11 cellular contexts compared by ENCODE assay signal in the genomic region with DNA sequence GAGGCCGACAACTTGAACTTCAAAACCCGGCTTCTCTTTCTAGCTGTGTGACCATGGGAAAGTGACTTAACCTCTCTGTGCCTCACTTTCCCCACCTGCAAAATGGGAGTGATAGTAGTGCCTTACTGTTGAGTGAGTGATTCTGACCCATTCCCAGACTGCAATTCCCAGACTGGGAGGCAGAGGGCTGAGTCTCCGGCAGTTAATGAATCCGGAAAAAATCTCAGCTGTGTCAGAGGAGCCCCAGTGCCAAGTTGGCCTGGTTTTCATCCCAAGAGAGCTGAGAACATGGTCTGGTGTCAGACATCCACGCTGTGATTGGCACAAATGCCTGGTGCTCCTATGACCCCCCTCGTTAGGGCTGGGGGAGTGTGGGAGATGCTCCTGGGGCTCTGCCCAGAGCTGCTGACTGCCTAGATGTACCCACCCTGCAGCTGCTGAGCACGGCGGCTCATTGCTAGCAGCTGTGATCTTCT. TPM values are rescaled to one million over a fixed set of nuclear protein-coding genes. Genes with fewer than 3 reads are reported as not detected.
A peak's percentile ranks its signal among the peaks of the same experiment; 100 is the strongest.
DNase-seq lines count a peak whose midpoint lies in the region; ATAC-seq and TF ChIP-seq lines count a peak whose summit lies in the region.
"Had no signal": no experiment of that assay in that cellular context is flagged by ENCODE, and none has a peak within 500 bp of the region (broad histone marks: within the 10 kb centered on the region; RNA-seq: fewer than 3 reads in every experiment).

No MANE protein-coding gene starts in this region.

- H3K79me1 ChIP-seq in H9 (ENCODE audit: insufficient read depth, low read depth, low read length, poor library complexity, severe bottlenecking), result no peaks in the 10 kb centered on the region

- no peaks in the 10 kb centered on the region for H3K27me3 ChIP-seq in H9 (ENCODE audit: insufficient read depth, low read length)
- H3K27me3 ChIP-seq in ascending aorta, result no peaks in the 10 kb centered on the region
- peaks cover 55% of the 10 kb centered on the region for H3K27me3 ChIP-seq in left ventricle myocardium inferior (ENCODE audit: low read depth)

- no peak overlapping the region for H2BK5ac ChIP-seq in H9 (ENCODE audit: insufficient read length, low read length)

- no peak overlapping the region for H2BK120ac ChIP-seq in H9 (ENCODE audit: low read depth, low read length, poor library complexity, severe bottlenecking)

- no peaks in the 10 kb centered on the region for H3K23me2 ChIP-seq in H9 (ENCODE audit: insufficient read length, low read depth, low read length, poor library complexity, severe bottlenecking)

- H3K27ac Mint-ChIP-seq in H9, result peak overlapping the region in 2 of 3 experiments; percentile 16 to 28; a peak in 1 of 7 replicates
- H3K27ac Mint-ChIP-seq: activated CD4-positive, alpha-beta memory T cell treated with anti-CD3 and anti-CD28 coated beads for 36 hours had no signal

- H3K4me1 ChIP-seq in H9 (ENCODE audit: insufficient read depth, low read length), result no peaks in the 10 kb centered on the region
- no peaks in the 10 kb centered on the region for H3K4me1 ChIP-seq in ascending aorta
- H3K4me1 ChIP-seq in left ventricle myocardium inferior, result no peaks in the 10 kb centered on the region

- no peak overlapping the region for H4K91ac ChIP-seq in H9 (ENCODE audit: insufficient read length, low read depth, low read length)

- no peak overlapping the region for H2AK5ac ChIP-seq in H9 (ENCODE audit: insufficient read length, low read length)

- H3K27ac ChIP-seq in H9 (ENCODE audit: insufficient read length, low read depth, low read length) (no peak overlapping the region), ascending aorta (no peak overlapping the region), left ventricle myocardium inferior (replicated peaks) (no peak overlapping the region)

- H3K9me3 ChIP-seq in H9 (ENCODE audit: control insufficient read depth, low read depth, low read length), result no peaks in the 10 kb centered on the region
- no peaks in the 10 kb centered on the region for H3K9me3 ChIP-seq in ascending aorta
- H3K9me3 ChIP-seq in left ventricle myocardium inferior (replicated peaks), result no peaks in the 10 kb centered on the region

- peaks cover 0 to 4% (median 4%) of the 10 kb centered on the region in 3 experiments; a peak in 4 of 7 replicates for H3K36me3 Mint-ChIP-seq in H9 (ENCODE audit: insufficient read depth in 1 of 3, low read depth in 3 of 3)
- H3K36me3 Mint-ChIP-seq: activated CD4-positive, alpha-beta memory T cell treated with anti-CD3 and anti-CD28 coated beads for 36 hours; naive thymus-derived CD8-positive, alpha-beta T cell had no signal

- H3K4ac ChIP-seq in H9 (ENCODE audit: low read depth, low read length), result no peak overlapping the region

- no peak overlapping the region for H2AFZ ChIP-seq in H9 (ENCODE audit: low read length)

- no peak for ATAC-seq in GM21717 (IDR thresholded peaks at IDR 0.05; ENCODE audit: unreplicated experiment)
- no peak for ATAC-seq in GM18502 (IDR thresholded peaks at IDR 0.05; ENCODE audit: poor library complexity, unreplicated experiment)
- ATAC-seq in HG02759 (IDR thresholded peaks at IDR 0.05; ENCODE audit: unreplicated experiment), result no peak
- ATAC-seq in GM18498 (IDR thresholded peaks at IDR 0.05; ENCODE audit: unreplicated experiment), result no peak
- ATAC-seq: naive thymus-derived CD8-positive, alpha-beta T cell had no signal

- no peak overlapping the region for H3K23ac ChIP-seq in H9 (ENCODE audit: insufficient read length, low read depth, low read length)

- H3K79me2 ChIP-seq in H9 (ENCODE audit: insufficient read depth, low read length), result no peaks in the 10 kb centered on the region

- H3K18ac ChIP-seq in H9 (ENCODE audit: insufficient read length, low read depth, low read length), result no peak overlapping the region

- no peak overlapping the region for H3K9ac ChIP-seq in H9 (ENCODE audit: extremely low read depth, insufficient read length, low read length)

- no peak overlapping the region for H3K4me2 ChIP-seq in H9 (ENCODE audit: insufficient read depth, insufficient read length, low read length)

- intact Hi-C loops in ascending aorta (cut with DNase I), result no loop called here
- intact Hi-C loops in left ventricle myocardium inferior (cut with micrococcal nuclease), result no loop called here

- H3K36me3 ChIP-seq in ascending aorta, result no peaks in the 10 kb centered on the region
- H3K36me3 ChIP-seq in left ventricle myocardium inferior, result no peaks in the 10 kb centered on the region

- no peak overlapping the region for H4K5ac ChIP-seq in H9 (ENCODE audit: insufficient read length, low read depth, low read length)

- no peak overlapping the region for H2BK12ac ChIP-seq in H9 (ENCODE audit: insufficient read length, low read depth, low read length)

- H3K4me3 Mint-ChIP-seq in H9, result no peak overlapping the region
- H3K4me3 Mint-ChIP-seq: activated CD4-positive, alpha-beta memory T cell treated with anti-CD3 and anti-CD28 coated beads for 36 hours; naive thymus-derived CD8-positive, alpha-beta T cell had no signal

- no peak overlapping the region for H2BK15ac ChIP-seq in H9 (ENCODE audit: low read depth, low read length)

- H3T11ph ChIP-seq in H9 (ENCODE audit: low read length), result no peak overlapping the region

- H3K4me3 ChIP-seq in ascending aorta (no peak overlapping the region), left ventricle myocardium inferior (no peak overlapping the region), retinal pigment epithelial cell (ENCODE audit: low read length) (no peak overlapping the region)

- H3K9me3 Mint-ChIP-seq in H9, result no peaks in the 10 kb centered on the region
- H3K9me3 Mint-ChIP-seq: activated CD4-positive, alpha-beta memory T cell treated with anti-CD3 and anti-CD28 coated beads for 36 hours had no signal

- H2BK20ac ChIP-seq in H9 (ENCODE audit: low read depth, low read length, poor library complexity, severe bottlenecking), result no peak overlapping the region

- peak; percentile 46 for TF ChIP-seq CTCF in H9 (conservative IDR thresholded peaks at IDR 0.05)
- TF ChIP-seq CTCF in ascending aorta (IDR thresholded peaks at IDR 0.05), result peak in 2 of 3 experiments; percentile 22 to 53
- TF ChIP-seq CTCF in left ventricle myocardium inferior (IDR thresholded peaks at IDR 0.05; ENCODE audit: borderline replicate concordance), result peak; percentile 44
- peak; percentile 17 for TF ChIP-seq CTCF in retinal pigment epithelial cell (conservative IDR thresholded peaks at IDR 0.05; ENCODE audit: low read depth, low read length)

- H3K14ac ChIP-seq in H9 (ENCODE audit: insufficient read depth, low read length), result no peak overlapping the region; the same call in 1 of the 2 replicates

- WGBS in H9 (ENCODE audit: extremely low coverage, insufficient read length, low lambda C conversion rate), result no CpG with 5 or more reads among the region's 8 CpGs

- H4K20me1 ChIP-seq in H9 (ENCODE audit: control insufficient read depth, insufficient read depth, insufficient read length), result no peaks in the 10 kb centered on the region

- no peaks in the 10 kb centered on the region for H3K27me3 Mint-ChIP-seq in H9 (ENCODE audit: low read depth)

- H3K4me1 Mint-ChIP-seq in H9, result peaks cover 8 to 10% of the 10 kb centered on the region in 2 experiments

- no peak overlapping the region for H4K8ac ChIP-seq in H9 (replicated peaks; ENCODE audit: insufficient read length, low read depth, low read length)

- no peak overlapping the region for H3K56ac ChIP-seq in H9 (ENCODE audit: insufficient read length, low read depth, low read length)

- no peak for DNase-seq in H9
- peak in 1 of 2 donors; percentile 13 for DNase-seq in ascending aorta (ENCODE audit: low spot score in 2 of 2)
- DNase-seq in left ventricle myocardium inferior, result peak; percentile 41
- no peak for DNase-seq in retinal pigment epithelial cell (ENCODE audit: low read depth)
- DNase-seq: activated CD4-positive, alpha-beta memory T cell treated with anti-CD3 and anti-CD28 coated beads for 36 hours; naive thymus-derived CD8-positive, alpha-beta T cell had no signal

RNA-seq across cellular contexts. Expression of a gene that starts 50.0 kb away (rescaled TPM):
- total RNA-seq in H9 (2021) (106 and 110 TPM in 2 replicates), ascending aorta (50.7 TPM), left ventricle myocardium inferior (98.4 TPM)

RNA-seq across cellular contexts. Expression of a gene that starts 51.2 kb away (rescaled TPM):
- total RNA-seq in H9 (2021), result 75.6 and 76.5 TPM in 2 replicates
- total RNA-seq in ascending aorta, result 0.96 TPM
- total RNA-seq in left ventricle myocardium inferior, result 1.7 TPM
- total RNA-seq: OCI-LY7 had no signal

RNA-seq across cellular contexts. Expression of a gene that starts 57.4 kb away (rescaled TPM):
- total RNA-seq in H9 (2021), result 393 and 405 TPM in 2 replicates
- 169 TPM for total RNA-seq in ascending aorta
- total RNA-seq in left ventricle myocardium inferior, result 538 TPM

Comparison
In these comparisons a context has a peak if more than half of its experiments do, and no peak if none do; other contexts are left out.
1. RNA of a gene that starts 51.2 kb away (total RNA-seq): 75.6 to 76.5 TPM in H9; 1.7 TPM in left ventricle myocardium inferior (single experiment) and 0.96 TPM in ascending aorta (single experiment); every median in the first group is over 10 times any median in the second.
2. Peak in every context shown above with its lines, with median percentiles within 50 percentile points of each other: CTCF ChIP-seq.